In the genomic region with DNA sequence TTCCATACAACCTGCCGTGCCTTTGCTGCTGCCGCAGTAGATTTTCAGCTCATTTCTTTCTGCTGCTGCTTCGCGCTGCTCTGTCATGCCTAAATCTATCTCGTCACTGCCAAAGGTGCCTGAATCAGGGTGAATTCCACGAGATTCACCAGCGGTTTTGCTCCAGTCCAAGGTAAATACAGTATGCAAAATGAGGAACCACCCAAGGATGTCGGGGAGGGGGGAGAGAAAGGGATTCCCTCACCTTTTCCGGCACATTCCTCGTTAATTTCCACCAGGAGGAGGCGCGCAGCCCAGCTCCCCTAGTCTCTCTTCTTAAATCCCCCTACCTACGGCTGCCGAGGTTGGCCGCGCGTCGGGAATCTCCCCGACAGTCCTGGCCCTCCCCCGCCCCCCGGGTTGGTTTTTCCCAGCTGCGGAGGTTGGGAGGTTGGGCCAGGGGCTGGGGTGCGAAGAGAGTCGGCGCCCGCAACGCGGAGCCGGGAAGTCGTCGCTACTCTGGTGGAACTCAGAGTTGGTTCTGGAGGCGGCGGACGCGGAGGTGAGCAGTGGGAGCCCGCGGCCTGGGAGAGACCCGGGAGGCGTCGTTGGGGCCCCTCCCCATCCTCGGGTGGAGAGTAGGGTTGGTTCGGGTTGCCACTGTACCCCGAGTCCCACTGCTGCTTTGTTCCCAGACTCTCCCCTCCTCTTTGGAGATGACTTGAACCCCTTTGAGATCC, we compare ENCODE assay signal across 9 cellular contexts. TPM values are rescaled to one million over a fixed set of nuclear protein-coding genes. Genes with fewer than 3 reads are reported as not detected.
DNase-seq lines count a peak whose midpoint lies in the region; ATAC-seq and TF ChIP-seq lines count a peak whose summit lies in the region.
"Had no signal": no experiment of that assay in that cellular context is flagged by ENCODE, and none has a peak within 500 bp of the region (broad histone marks: within the 10 kb centered on the region; RNA-seq: fewer than 3 reads in every experiment).

TSS of gene TPBG (plus strand) at position 450 of the 719 bp plus-strand sequence. CDS start 1,145 bp downstream, outside the sequence.

- CTCF ChIA-PET in CD4-positive, alpha-beta T cell (lab: Charles Lee), result no interaction called here

- no peaks in the 10 kb centered on the region for H3K9me3 Mint-ChIP-seq in CD4-positive, alpha-beta T cell
- no peaks in the 10 kb centered on the region for H3K9me3 Mint-ChIP-seq in T-helper 2 cell treated with Interferon-gamma antibody and Interleukin-4, amounts not matched to agents 5 μg/mL and 100 μg/mL, for 36 hours

- H3K27ac Mint-ChIP-seq in CD4-positive, alpha-beta T cell, result no peak within 1 kb of the TSS
- H3K27ac Mint-ChIP-seq in T-helper 2 cell treated with Interferon-gamma antibody and Interleukin-4, amounts not matched to agents 5 μg/mL and 100 μg/mL, for 36 hours, result no peak within 1 kb of the TSS

- peak; percentile 44 for ATAC-seq in CD4-positive, alpha-beta T cell (ENCODE audit: poor library complexity)
- ATAC-seq in GM19025 (IDR thresholded peaks at IDR 0.05; ENCODE audit: low read depth, unreplicated experiment) (peak; percentile 45), HG02970 (IDR thresholded peaks at IDR 0.05; ENCODE audit: low FRiP score, unreplicated experiment) (no peak)

- H3K27ac ChIP-seq in CD4-positive, alpha-beta T cell (ENCODE audit: low read depth, low read length), result no peak within 1 kb of the TSS
- H3K27ac ChIP-seq in HUES48 (ENCODE audit: low read depth, low read length) (peak within 1 kb of the TSS; percentile 91), duodenal mucosa (ENCODE audit: low read depth, low read length) (no peak within 1 kb of the TSS), liver (ENCODE audit: low read depth in 1 of 2, low read length in 2 of 2) (peak within 1 kb of the TSS; percentile 41 to 50), stomach smooth muscle (ENCODE audit: low read length) (peak within 1 kb of the TSS; percentile 42)

- TF ChIP-seq RAD21 in liver (IDR thresholded peaks at IDR 0.05), result no peak

- peaks cover 26% of the 10 kb centered on the region for H3K4me1 Mint-ChIP-seq in CD4-positive, alpha-beta T cell (ENCODE audit: low read depth)
- H3K4me1 Mint-ChIP-seq in T-helper 2 cell treated with Interferon-gamma antibody and Interleukin-4, amounts not matched to agents 5 μg/mL and 100 μg/mL, for 36 hours (ENCODE audit: low read depth), result peaks cover 9% of the 10 kb centered on the region

- 1% methylated on average over 43 of the region's 43 CpGs for WGBS in liver

- H3K9me3 ChIP-seq in CD4-positive, alpha-beta T cell (ENCODE audit: control insufficient read depth, low read length), result no peaks in the 10 kb centered on the region
- H3K9me3 ChIP-seq in HUES48 (ENCODE audit: control insufficient read depth, insufficient read depth, low read length) (no peaks in the 10 kb centered on the region), duodenal mucosa (ENCODE audit: control insufficient read depth in 1 of 2, low read length in 2 of 2) (no peaks in the 10 kb centered on the region), liver (ENCODE audit: control insufficient read depth in 4 of 4, low read length in 3 of 4) (peaks cover 0 to 2% (median 0%) of the 10 kb centered on the region in 4 donors), stomach smooth muscle (ENCODE audit: control insufficient read depth in 2 of 2, low read length in 2 of 2) (no peaks in the 10 kb centered on the region)

- H3K4me1 ChIP-seq in HUES48 (ENCODE audit: control insufficient read depth, insufficient read depth, low read length), result peaks cover 30% of the 10 kb centered on the region
- peaks cover 4 to 9% of the 10 kb centered on the region in 2 donors for H3K4me1 ChIP-seq in duodenal mucosa (ENCODE audit: control insufficient read depth in 1 of 2, insufficient read depth in 2 of 2, low read length in 2 of 2)
- peaks cover 16 to 24% (median 20%) of the 10 kb centered on the region in 4 donors for H3K4me1 ChIP-seq in liver (ENCODE audit: control insufficient read depth in 4 of 4, insufficient read depth in 4 of 4, low read length in 3 of 4)
- peaks cover 18% of the 10 kb centered on the region for H3K4me1 ChIP-seq in stomach smooth muscle (ENCODE audit: control insufficient read depth, insufficient read depth, low read length)

- H3K27me3 ChIP-seq in CD4-positive, alpha-beta T cell (ENCODE audit: control insufficient read depth, insufficient read depth, low read length), result peaks cover 67% of the 10 kb centered on the region
- H3K27me3 ChIP-seq in HUES48 (ENCODE audit: control insufficient read depth, insufficient read depth, low read length) (peaks cover 13% of the 10 kb centered on the region), duodenal mucosa (ENCODE audit: control insufficient read depth in 1 of 2, insufficient read depth in 2 of 2, low read length in 2 of 2) (peaks cover 8 to 29% of the 10 kb centered on the region in 2 donors), liver (ENCODE audit: control insufficient read depth in 4 of 4, insufficient read depth in 4 of 4, low read length in 3 of 4) (peaks cover 0 to 13% (median 11%) of the 10 kb centered on the region in 4 donors), stomach smooth muscle (ENCODE audit: control insufficient read depth in 1 of 2, insufficient read depth in 2 of 2, low read length in 2 of 2) (peaks cover 22 to 39% of the 10 kb centered on the region in 2 donors)

- POLR2A ChIA-PET in CD4-positive, alpha-beta T cell (lab: Charles Lee), result no interaction called here

- no peak for DNase-seq in CD4-positive, alpha-beta T cell
- no peak for DNase-seq in T-helper 2 cell treated with Interferon-gamma antibody and Interleukin-4, amounts not matched to agents 5 μg/mL and 100 μg/mL, for 36 hours (ENCODE audit: low spot score)

- H3K4me3 Mint-ChIP-seq in CD4-positive, alpha-beta T cell, result peak within 1 kb of the TSS; percentile 83
- peak within 1 kb of the TSS; percentile 74 for H3K4me3 Mint-ChIP-seq in T-helper 2 cell treated with Interferon-gamma antibody and Interleukin-4, amounts not matched to agents 5 μg/mL and 100 μg/mL, for 36 hours

- H3K9ac ChIP-seq in HUES48 (ENCODE audit: low read depth, low read length) (peak within 1 kb of the TSS; percentile 54), duodenal mucosa (ENCODE audit: low read depth in 1 of 2, low read length in 2 of 2) (peak within 1 kb of the TSS; percentile 57 to 63), liver (ENCODE audit: low read depth in 1 of 2, low read length in 2 of 2) (no peak within 1 kb of the TSS), stomach smooth muscle (ENCODE audit: low read length in 2 of 2) (peak within 1 kb of the TSS; percentile 31 to 37)

- no peak for TF ChIP-seq CTCF in CD4-positive, alpha-beta T cell (IDR thresholded peaks at IDR 0.05)
- TF ChIP-seq CTCF in liver (IDR thresholded peaks at IDR 0.05; ENCODE audit: low read depth, low read length, missing input control), result no peak

- H3K4me3 ChIP-seq in HUES48 (ENCODE audit: low read depth, low read length), result peak within 1 kb of the TSS; percentile 97
- H3K4me3 ChIP-seq in duodenal mucosa (ENCODE audit: low read depth in 1 of 2, low read length in 2 of 2), result peak within 1 kb of the TSS; percentile 72 to 82
- peak within 1 kb of the TSS; percentile 54 to 70 (median 69) for H3K4me3 ChIP-seq in liver (ENCODE audit: low read depth in 1 of 3, low read length in 3 of 3)
- H3K4me3 ChIP-seq in stomach smooth muscle (ENCODE audit: low read length in 2 of 2), result peak within 1 kb of the TSS; percentile 77 to 79

- H3K36me3 ChIP-seq in HUES48 (ENCODE audit: control insufficient read depth, insufficient read depth, low read length) (peaks cover 14% of the 10 kb centered on the region), duodenal mucosa (ENCODE audit: control insufficient read depth in 1 of 2, insufficient read depth in 2 of 2, low read length in 2 of 2) (no peaks in the 10 kb centered on the region), liver (ENCODE audit: control insufficient read depth in 4 of 4, insufficient read depth in 3 of 4, low read depth in 1 of 4, low read length in 3 of 4) (no peaks in the 10 kb centered on the region), stomach smooth muscle (ENCODE audit: control insufficient read depth in 2 of 2, insufficient read depth in 2 of 2, low read length in 2 of 2) (no peaks in the 10 kb centered on the region)

- H3K36me3 Mint-ChIP-seq in CD4-positive, alpha-beta T cell (ENCODE audit: low read depth), result no peaks in the 10 kb centered on the region
- H3K36me3 Mint-ChIP-seq in T-helper 2 cell treated with Interferon-gamma antibody and Interleukin-4, amounts not matched to agents 5 μg/mL and 100 μg/mL, for 36 hours (ENCODE audit: low read depth), result no peaks in the 10 kb centered on the region

- intact Hi-C loops in CD4-positive, alpha-beta T cell (cut with DNase I, micrococcal nuclease), result no loop called here

- H3K27me3 Mint-ChIP-seq in CD4-positive, alpha-beta T cell, result peaks cover 63% of the 10 kb centered on the region
- peaks cover 61% of the 10 kb centered on the region for H3K27me3 Mint-ChIP-seq in T-helper 2 cell treated with Interferon-gamma antibody and Interleukin-4, amounts not matched to agents 5 μg/mL and 100 μg/mL, for 36 hours (ENCODE audit: low read depth)

TF ChIP-seq in liver, 16 proteins besides CTCF, POLR2A, EP300 and RAD21 (continues in another document):
- TF ChIP-seq HNF4G (IDR thresholded peaks at IDR 0.05), result no peak
- TF ChIP-seq GABPA (IDR thresholded peaks at IDR 0.05 in 1 of 2, conservative IDR thresholded peaks at IDR 0.05 in 1 of 2), result no peak
- TF ChIP-seq EGR1 (IDR thresholded peaks at IDR 0.05; ENCODE audit: low read depth in 2 of 2), result no peak
- TF ChIP-seq NR2F2 (IDR thresholded peaks at IDR 0.05), result no peak
- no peak for TF ChIP-seq FOXA1 (IDR thresholded peaks at IDR 0.05)
- TF ChIP-seq, protein P1, sequence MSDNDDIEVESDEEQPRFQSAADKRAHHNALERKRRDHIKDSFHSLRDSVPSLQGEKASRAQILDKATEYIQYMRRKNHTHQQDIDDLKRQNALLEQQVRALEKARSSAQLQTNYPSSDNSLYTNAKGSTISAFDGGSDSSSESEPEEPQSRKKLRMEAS (IDR thresholded peaks at IDR 0.05), result no peak
- TF ChIP-seq, protein P2, sequence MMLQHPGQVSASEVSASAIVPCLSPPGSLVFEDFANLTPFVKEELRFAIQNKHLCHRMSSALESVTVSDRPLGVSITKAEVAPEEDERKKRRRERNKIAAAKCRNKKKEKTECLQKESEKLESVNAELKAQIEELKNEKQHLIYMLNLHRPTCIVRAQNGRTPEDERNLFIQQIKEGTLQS (IDR thresholded peaks at IDR 0.05), result no peak
- TF ChIP-seq FOXA2 (IDR thresholded peaks at IDR 0.05), result no peak

RNA-seq across cellular contexts. Expression of gene TPBG, which starts in this region (rescaled TPM):
- under 1 TPM; 0.36 to 0.56 TPM for total RNA-seq in CD4-positive, alpha-beta T cell
- total RNA-seq in liver, result 1 to 10 TPM in 1 of 2 donors, under 1 TPM in 1; 0.37 to 1.3 TPM
- under 1 TPM; 0.44 to 0.80 TPM for polyA plus RNA-seq in liver
- total RNA-seq: T-helper 1 cell treated with Interleukin-12 subunit alpha and Interleukin-12 subunit beta and Interleukin-4 antibody, amounts not matched to agents 30 ng/mL and 1 ng/mL, for 36 hours had no signal

Comparison
In these comparisons a context has a peak if more than half of its experiments do, and no peak if none do; other contexts are left out.
1. Peak in ATAC-seq in CD4-positive, alpha-beta T cell; RNA of the gene not detected or under 1 TPM.
2. H3K27ac ChIP-seq: peak in HUES48 (single experiment), liver (2 of 2) and stomach smooth muscle (single experiment); none in CD4-positive, alpha-beta T cell (single experiment) and duodenal mucosa (single experiment).
3. H3K9ac ChIP-seq: peak in HUES48 (single experiment), duodenal mucosa (2 of 2) and stomach smooth muscle (2 of 2); none in liver (0 of 2).
4. Peak in every context shown above with its lines, with median percentiles within 50 percentile points of each other: H3K4me3 ChIP-seq.